In genomic region chr10:128629111-128630096, GRCh38 we compare ENCODE assay signal across 18 cellular contexts.
DNase-seq lines count a peak whose midpoint lies in the region; ATAC-seq, FAIRE-seq and TF ChIP-seq lines count a peak whose summit lies in the region.
"Had no signal": no experiment of that assay in that cellular context is flagged by ENCODE, and none has a peak within 500 bp of the region (broad histone marks: within the 10 kb centered on the region; RNA-seq: fewer than 3 reads in every experiment).

No MANE protein-coding gene starts in this region.

- dilution Hi-C loops in mammary epithelial cell (cut with HindIII; ENCODE audit: low sequenced_read_pairs) = no loop called here

- POLR2A ChIA-PET in HepG2 (lab: Yijun Ruan, JAX) = no interaction called here

- no peaks in the 10 kb centered on the region for H3K4me1 Mint-ChIP-seq in stimulated activated naive B cell treated with anti-CD40 and anti-IgM and Interleukin-4, amounts not matched to agents 10 μg/mL and 1 μg/mL and 100 μg/mL, for 72 hours
- H3K4me1 Mint-ChIP-seq: immature natural killer cell had no signal

- no peak for ATAC-seq in HepG2
- ATAC-seq in stimulated activated naive B cell treated with anti-CD40 and anti-IgM and Interleukin-4, amounts not matched to agents 10 μg/mL and 1 μg/mL and 100 μg/mL, for 72 hours (replicated peaks) = no peak
- no peak for ATAC-seq in stimulated activated naive CD8-positive, alpha-beta T cell treated with anti-CD3 and anti-CD28 coated beads, Interleukin-15, Interleukin-2, amounts not matched to agents 100 U/mL and 50 U/mL, for 24 hours
- ATAC-seq: activated CD8-positive, alpha-beta T cell treated with anti-CD3 and anti-CD28 coated beads for 36 hours had no signal

- no peaks in the 10 kb centered on the region for H4K20me1 ChIP-seq in mammary epithelial cell (ENCODE audit: insufficient read depth, low read length)
- no peaks in the 10 kb centered on the region for H4K20me1 ChIP-seq in HepG2 (ENCODE audit: insufficient read depth, low read length)

- peaks cover 5 to 17% of the 10 kb centered on the region in 2 donors for H3K27me3 Mint-ChIP-seq in stimulated activated naive B cell treated with anti-CD40 and anti-IgM and Interleukin-4, amounts not matched to agents 10 μg/mL and 1 μg/mL and 100 μg/mL, for 72 hours

- H3K4me1 ChIP-seq in mammary epithelial cell (ENCODE audit: insufficient read depth, low read length) = peaks cover 54% of the 10 kb centered on the region
- H3K4me1 ChIP-seq in HepG2 (ENCODE audit: insufficient read depth, low read length) = no peaks in the 10 kb centered on the region

- in situ Hi-C loops in mammary epithelial cell (cut with MboI; ENCODE audit: low sequenced_read_pairs in 2 of 2) = loop anchor here in 1 of 2 donors (25.0 kb wide), 1 partner anchor 1508 kb away; the partner anchor contains the start of gene GLRX3
- in situ Hi-C loops in HepG2 (cut with HindIII; ENCODE audit: extremely low pct_ligation_motif_present, low pct_unique_long_range_greater_than_20kb) = no loop called here

- H3K9me3 ChIP-seq in mammary epithelial cell (replicated peaks; ENCODE audit: insufficient read depth, low read length) (no peaks in the 10 kb centered on the region), HepG2 (ENCODE audit: low read length) (no peaks in the 10 kb centered on the region)

- H3K9ac ChIP-seq in mammary epithelial cell (ENCODE audit: insufficient read depth, low read length) (peak overlapping the region; percentile 50), HepG2 (ENCODE audit: insufficient read depth, low read depth, low read length) (no peak overlapping the region)

- no peak overlapping the region for H3K4me3 Mint-ChIP-seq in stimulated activated naive B cell treated with anti-CD40 and anti-IgM and Interleukin-4, amounts not matched to agents 10 μg/mL and 1 μg/mL and 100 μg/mL, for 72 hours
- H3K4me3 Mint-ChIP-seq: activated CD8-positive, alpha-beta T cell treated with anti-CD3 and anti-CD28 coated beads for 36 hours; immature natural killer cell had no signal

- BruUV-seq in mammary epithelial cell (replicated peaks; lab: Mats Ljungman, UMichigan) (TSS peak; percentile 73), HepG2 (replicated peaks; lab: Mats Ljungman, UMichigan) (no TSS peak)

- intact Hi-C loops in mammary epithelial cell (cut with micrococcal nuclease) = loop anchor here (1.0 to 5.0 kb wide), 2 partner anchors 13 to 1483 kb away; partner anchors contain the start of gene C10orf143
- intact Hi-C loops in HepG2 (cut with micrococcal nuclease; ENCODE audit: unreplicated experiment) = loop anchor here (5.0 kb wide), 1 partner anchor 228 kb away; no protein-coding TSS in a partner anchor

- TF ChIP-seq RAD21 in HepG2 (CRISPR knock-in tag; IDR thresholded peaks at IDR 0.05) = no peak

- H3K4me2 ChIP-seq in mammary epithelial cell (ENCODE audit: insufficient read depth, low read depth, low read length) = peak overlapping the region; percentile 56
- no peak overlapping the region for H3K4me2 ChIP-seq in HepG2 (ENCODE audit: low read depth, low read length)

- no peak for FAIRE-seq in HepG2 (lab: Jason Lieb, UNC)
- FAIRE-seq: D721Med, small intestine had no signal

- 11% methylated on average over 13 of the region's 17 CpGs for WGBS in mammary epithelial cell (ENCODE audit: low coverage, missing lambda C conversion rate)
- 14% methylated on average over 12 of the region's 17 CpGs for WGBS in HepG2 (ENCODE audit: low lambda C conversion rate)

- H2AFZ ChIP-seq in mammary epithelial cell (ENCODE audit: low read depth, low read length) (peak overlapping the region; percentile 64), HepG2 (ENCODE audit: low read length) (no peak overlapping the region)

- H3K27ac Mint-ChIP-seq in stimulated activated naive B cell treated with anti-CD40 and anti-IgM and Interleukin-4, amounts not matched to agents 10 μg/mL and 1 μg/mL and 100 μg/mL, for 72 hours = no peak overlapping the region
- H3K27ac Mint-ChIP-seq: activated CD8-positive, alpha-beta T cell treated with anti-CD3 and anti-CD28 coated beads for 36 hours; immature natural killer cell had no signal

- no peaks in the 10 kb centered on the region for H3K36me3 Mint-ChIP-seq in stimulated activated naive B cell treated with anti-CD40 and anti-IgM and Interleukin-4, amounts not matched to agents 10 μg/mL and 1 μg/mL and 100 μg/mL, for 72 hours
- H3K36me3 Mint-ChIP-seq: immature natural killer cell had no signal

- no peak for TF ChIP-seq CTCF in AG10803 (conservative IDR thresholded peaks at IDR 0.05; ENCODE audit: low read length)
- no peak for TF ChIP-seq CTCF in mammary epithelial cell (conservative IDR thresholded peaks at IDR 0.05 in 1 of 2, IDR thresholded peaks at IDR 0.05 in 1 of 2; ENCODE audit: extremely low read depth in 1 of 2, insufficient read depth in 1 of 2, low read depth in 1 of 2, low read length in 2 of 2)
- TF ChIP-seq CTCF in HepG2 (CRISPR knock-in tag; IDR thresholded peaks at IDR 0.05) = no peak

- peak overlapping the region; percentile 95 for H3K27ac ChIP-seq in mammary epithelial cell (ENCODE audit: insufficient read depth, low read depth, low read length)
- no peak overlapping the region for H3K27ac ChIP-seq in HepG2 (ENCODE audit: extremely low read length, insufficient read depth, low read length)

- no peaks in the 10 kb centered on the region for H3K79me2 ChIP-seq in mammary epithelial cell (ENCODE audit: insufficient read depth, low read length)
- no peaks in the 10 kb centered on the region for H3K79me2 ChIP-seq in HepG2 (ENCODE audit: insufficient read depth, low read length)

- H3K4me3 ChIP-seq in AG10803 (ENCODE audit: low read length) = no peak overlapping the region
- H3K4me3 ChIP-seq in mammary epithelial cell (replicated peaks in 1 of 3; ENCODE audit: insufficient read depth in 1 of 3, low read depth in 2 of 3, low read length in 3 of 3) = no peak overlapping the region
- H3K4me3 ChIP-seq in HepG2 (replicated peaks in 1 of 3; ENCODE audit: insufficient read depth in 1 of 3, low read depth in 2 of 3, low read length in 3 of 3) = no peak overlapping the region

- no peak for TF ChIP-seq POLR2A in HepG2 (IDR thresholded peaks at IDR 0.05; ENCODE audit: insufficient read depth in 1 of 2, low read depth in 2 of 2, low read length in 2 of 2)

- TF ChIP-seq EP300 in HepG2 (IDR thresholded peaks at IDR 0.05; ENCODE audit: low read depth in 2 of 2, low read length in 2 of 2) (no peak), HepG2 (CRISPR knock-in tag; IDR thresholded peaks at IDR 0.05; ENCODE audit: borderline replicate concordance) (no peak)

- CTCF ChIA-PET in mammary epithelial cell (lab: Charles Lee; ENCODE audit: low non-redundant PET) (no interaction called here), HepG2 (lab: Yijun Ruan, JAX; ENCODE audit: low intra/inter-chr PET ratio, low total read pairs) (no interaction called here)

- H3K27me3 ChIP-seq in mammary epithelial cell (ENCODE audit: insufficient read depth, low read length) (no peaks in the 10 kb centered on the region), HepG2 (ENCODE audit: control insufficient read depth in 1 of 2, insufficient read depth in 2 of 2, low read length in 2 of 2) (peaks cover 0 to 25% of the 10 kb centered on the region in 2 experiments; a peak in 4 of 5 replicates)

- DNase-seq in AG10803 (ENCODE audit: low read depth) (peak; percentile 12), M059J (ENCODE audit: low read depth) (peak; percentile 82), mammary epithelial cell (peak; percentile 98), HepG2 (ENCODE audit: low spot score) (peak; percentile 9), T-helper 9 cell (no peak), NCI-H187 (lab: John Stamatoyannopoulos, UW) (no peak)
- DNase-seq in stimulated activated naive B cell treated with anti-CD40 and anti-IgM and Interleukin-4, amounts not matched to agents 10 μg/mL and 1 μg/mL and 100 μg/mL, for 72 hours = no peak
- DNase-seq in stimulated activated naive CD8-positive, alpha-beta T cell treated with anti-CD3 and anti-CD28 coated beads, Interleukin-15, Interleukin-2, amounts not matched to agents 100 U/mL and 50 U/mL, for 24 hours = no peak
- DNase-seq: activated CD8-positive, alpha-beta T cell treated with anti-CD3 and anti-CD28 coated beads for 36 hours; amygdala; effector CD4-positive, alpha-beta T cell; foreskin melanocyte; H7; immature natural killer cell; KG1; SHP77 treated with DMSO at 0.1 percent for 48 hours; small intestine had no signal

- H3K9me3 Mint-ChIP-seq in stimulated activated naive B cell treated with anti-CD40 and anti-IgM and Interleukin-4, amounts not matched to agents 10 μg/mL and 1 μg/mL and 100 μg/mL, for 72 hours = no peaks in the 10 kb centered on the region
- H3K9me3 Mint-ChIP-seq: activated CD8-positive, alpha-beta T cell treated with anti-CD3 and anti-CD28 coated beads for 36 hours; immature natural killer cell had no signal

- H3K36me3 ChIP-seq in mammary epithelial cell (ENCODE audit: insufficient read depth, low read length) (no peaks in the 10 kb centered on the region), HepG2 (replicated peaks in 1 of 2; ENCODE audit: control insufficient read depth in 1 of 2, insufficient read depth in 2 of 2, low read length in 2 of 2) (no peaks in the 10 kb centered on the region)

TF ChIP-seq in HepG2, 621 proteins besides CTCF, POLR2A, EP300 and RAD21:
- TF ChIP-seq FOSL2 (CRISPR knock-in tag; IDR thresholded peaks at IDR 0.05) (peak; percentile 49; the same call in 1 of the 2 replicates), PCBP2 (optimal IDR thresholded peaks at IDR 0.05; ENCODE audit: low read depth, low read length, poor library complexity, severe bottlenecking) (no peak)

Comparison
In these comparisons a context has a peak if more than half of its experiments do, and no peak if none do; other contexts are left out.
1. DNase-seq: peak in AG10803 (single experiment), M059J (single experiment), mammary epithelial cell (single experiment) and HepG2 (single experiment); none in stimulated activated naive B cell treated with anti-CD40 and anti-IgM and Interleukin-4, amounts not matched to agents 10 μg/mL and 1 μg/mL and 100 μg/mL, for 72 hours (single experiment), stimulated activated naive CD8-positive, alpha-beta T cell treated with anti-CD3 and anti-CD28 coated beads, Interleukin-15, Interleukin-2, amounts not matched to agents 100 U/mL and 50 U/mL, for 24 hours (single experiment), T-helper 9 cell (single experiment) and NCI-H187 (0 of 2).